In the genomic region with DNA sequence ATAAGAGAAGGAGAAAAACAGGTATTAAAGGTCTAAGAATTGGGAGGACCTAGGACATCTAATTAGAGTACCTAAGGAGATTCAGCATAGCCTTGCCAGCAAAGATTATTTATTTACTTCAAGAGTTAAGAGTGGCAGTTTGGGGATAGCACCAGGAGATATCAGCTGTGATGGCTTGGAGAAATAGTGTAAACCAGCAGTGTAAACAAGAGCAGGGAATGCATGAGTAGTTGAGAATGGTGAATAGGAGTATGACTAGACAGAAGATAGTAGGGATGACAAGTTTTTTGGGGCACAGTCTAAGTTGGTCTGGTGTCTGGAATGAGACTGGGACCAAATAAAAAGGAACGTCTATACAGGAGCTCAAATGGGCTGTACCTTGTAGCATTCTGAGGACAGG, we compare ENCODE assay signal across 7 cellular contexts. TPM values are rescaled to one million over a fixed set of nuclear protein-coding genes. Genes with fewer than 3 reads are reported as not detected.
"Had no signal": no experiment of that assay in that cellular context is flagged by ENCODE, and none has a peak within 500 bp of the region (broad histone marks: within the 10 kb centered on the region; RNA-seq: fewer than 3 reads in every experiment).

No MANE protein-coding gene starts in this region.

RNA-seq across cellular contexts. Expression of a gene that starts 21.0 kb away (rescaled TPM):
- total RNA-seq: H1 had no signal
- polyA plus RNA-seq: GM23338 had no signal

RNA-seq across cellular contexts. Expression of a gene that starts 36.9 kb away (rescaled TPM):
- total RNA-seq: GM23248, GM23338, H1, H4, H7, H9, HFFc6 had no signal
- polyA plus RNA-seq: GM23248, GM23338, H1 had no signal
